ENCODE assay signal across 12 cellular contexts in the genomic region with DNA sequence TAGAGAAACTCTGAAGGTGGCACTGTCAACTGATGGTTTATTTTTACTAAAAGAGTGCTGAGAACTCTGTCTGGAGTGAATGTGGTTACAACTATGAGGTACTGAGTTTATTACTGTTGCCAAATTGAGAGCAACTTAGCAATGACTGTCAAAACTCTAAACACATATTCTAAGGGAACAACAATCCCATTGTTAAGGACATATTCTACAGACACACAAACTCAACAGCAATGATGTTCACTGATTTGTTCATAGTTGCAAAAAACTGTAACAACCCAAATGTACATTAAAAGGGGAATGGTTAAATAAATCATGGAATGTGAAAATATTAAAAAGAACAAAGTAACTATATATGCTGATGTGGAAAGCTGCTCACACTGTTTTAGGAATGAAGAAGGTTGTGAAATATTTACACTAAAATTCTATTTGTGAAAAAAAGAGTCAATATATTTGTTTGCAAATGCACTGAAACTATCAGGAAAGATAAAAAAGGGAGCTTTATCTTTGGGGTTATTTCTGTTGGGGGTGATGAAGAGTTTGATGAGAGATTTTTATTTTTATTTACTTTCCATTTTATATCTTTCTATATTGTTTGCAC. TPM values are rescaled to one million over a fixed set of nuclear protein-coding genes. Genes with fewer than 3 reads are reported as not detected.
DNase-seq lines count a peak whose midpoint lies in the region; ATAC-seq and TF ChIP-seq lines count a peak whose summit lies in the region.
"Had no signal": no experiment of that assay in that cellular context is flagged by ENCODE, and none has a peak within 500 bp of the region (broad histone marks: within the 10 kb centered on the region; RNA-seq: fewer than 3 reads in every experiment).

No MANE protein-coding gene starts in this region.

- ATAC-seq in GM19397 (IDR thresholded peaks at IDR 0.05; ENCODE audit: unreplicated experiment) (peak; percentile 39), GM18909 (IDR thresholded peaks at IDR 0.05; ENCODE audit: poor library complexity, unreplicated experiment) (no peak), GM18873 (IDR thresholded peaks at IDR 0.05; ENCODE audit: low FRiP score, unreplicated experiment) (no peak)
- ATAC-seq: naive thymus-derived CD8-positive, alpha-beta T cell had no signal

- H2BK12ac ChIP-seq in trophoblast cell (ENCODE audit: low read length), result no peak overlapping the region

- H4K12ac ChIP-seq in trophoblast cell (ENCODE audit: low read depth, low read length), result no peak overlapping the region

- H3K79me2 ChIP-seq in trophoblast cell (ENCODE audit: control insufficient read depth, insufficient read depth, low read length, poor library complexity), result no peaks in the 10 kb centered on the region

- no peak for TF ChIP-seq CTCF in spleen (IDR thresholded peaks at IDR 0.05 in 8 of 11, conservative IDR thresholded peaks at IDR 0.05 in 3 of 11)

- no peak overlapping the region for H2AFZ ChIP-seq in trophoblast cell (ENCODE audit: insufficient read depth, low read length, poor library complexity)

- H2AK5ac ChIP-seq in trophoblast cell (ENCODE audit: low read length), result no peak overlapping the region

- H3K4me1 ChIP-seq in adipocyte (ENCODE audit: control insufficient read depth, insufficient read depth, low read length) (peaks cover 12% of the 10 kb centered on the region), trophoblast cell (ENCODE audit: control insufficient read depth in 1 of 2, insufficient read depth in 2 of 2, low read length in 2 of 2) (peaks cover 3 to 9% of the 10 kb centered on the region in 2 experiments), spleen (no peaks in the 10 kb centered on the region)

- H3K4me2 ChIP-seq in trophoblast cell (ENCODE audit: low read length), result peak overlapping the region; percentile 58

- H3K36me3 ChIP-seq in adipocyte (ENCODE audit: control insufficient read depth, insufficient read depth, low read length, severe bottlenecking) (no peaks in the 10 kb centered on the region), trophoblast cell (ENCODE audit: control insufficient read depth in 1 of 2, insufficient read depth in 2 of 2, low read length in 2 of 2) (peaks cover 0 to 4% of the 10 kb centered on the region in 2 experiments), spleen (peaks cover 0 to 10% (median 0%) of the 10 kb centered on the region in 6 donors)

- no peak overlapping the region for H4K91ac ChIP-seq in trophoblast cell (ENCODE audit: low read depth, low read length)

- H3K4ac ChIP-seq in trophoblast cell (ENCODE audit: low read depth, low read length), result no peak overlapping the region

- H3K9ac ChIP-seq in adipocyte (ENCODE audit: low read length) (no peak overlapping the region), trophoblast cell (ENCODE audit: low read length) (no peak overlapping the region)

- no peak for TF ChIP-seq POLR2A in spleen (IDR thresholded peaks at IDR 0.05)

- peak; percentile 25 for DNase-seq in adipocyte (ENCODE audit: low read depth)
- peak; percentile 56 for DNase-seq in foreskin melanocyte
- DNase-seq in trophoblast cell, result no peak
- DNase-seq in spleen, result no peak
- DNase-seq: activated B cell treated with CpG ODN at 0.5 μM for 24 hours; aorta; MV-4-11; naive thymus-derived CD8-positive, alpha-beta T cell had no signal

- peaks cover 5% of the 10 kb centered on the region for H3K79me1 ChIP-seq in trophoblast cell (ENCODE audit: low read length)

- H3K27me3 ChIP-seq in adipocyte (replicated peaks; ENCODE audit: control insufficient read depth, insufficient read depth, low read length) (no peaks in the 10 kb centered on the region), trophoblast cell (ENCODE audit: insufficient read depth, low read length) (no peaks in the 10 kb centered on the region), spleen (replicated peaks in 1 of 7) (no peaks in the 10 kb centered on the region)

- no peak overlapping the region for H4K8ac ChIP-seq in trophoblast cell (ENCODE audit: low read depth, low read length)

- no peaks in the 10 kb centered on the region for H3K9me3 ChIP-seq in adipocyte (ENCODE audit: control insufficient read depth, low read length)
- no peaks in the 10 kb centered on the region for H3K9me3 ChIP-seq in trophoblast cell (ENCODE audit: insufficient read depth, low read depth, low read length)
- no peaks in the 10 kb centered on the region for H3K9me3 ChIP-seq in spleen

- no peak overlapping the region for H2BK5ac ChIP-seq in trophoblast cell (ENCODE audit: low read depth, low read length, poor library complexity)

- intact Hi-C loops in spleen (cut with DNase I; ENCODE audit: low total_unique reads), result no loop called here

- peak overlapping the region; percentile 20 for H2BK120ac ChIP-seq in trophoblast cell (ENCODE audit: insufficient read depth, low read length, poor library complexity)

- no peak overlapping the region for H3K14ac ChIP-seq in trophoblast cell (ENCODE audit: low read length)

- no peak overlapping the region for H3K23ac ChIP-seq in trophoblast cell (ENCODE audit: low read length)

- H3K18ac ChIP-seq in trophoblast cell (ENCODE audit: low read length), result no peak overlapping the region

- no peak overlapping the region for H3K4me3 ChIP-seq in adipocyte (ENCODE audit: low read length)
- H3K4me3 ChIP-seq in trophoblast cell (ENCODE audit: low read depth, low read length), result no peak overlapping the region
- no peak overlapping the region for H3K4me3 ChIP-seq in spleen

- H3K27ac ChIP-seq in trophoblast cell (ENCODE audit: low read depth, low read length) (peak overlapping the region; percentile 94), spleen (no peak overlapping the region)
- H3K27ac ChIP-seq: RWPE1 had no signal

RNA-seq across cellular contexts. Expression of a gene that starts 12.9 kb away (rescaled TPM):
- polyA plus RNA-seq in trophoblast cell (2013), result 74.0 and 77.4 TPM in 2 replicates
- 10 to 100 TPM; 16.0 to 56.8 (median 33.5) TPM for total RNA-seq in spleen
- 10 to 100 TPM in 2 of 3 donors, 1 to 10 TPM in 1; 7.6 to 17.6 (median 14.2) TPM for polyA plus RNA-seq in spleen

RNA-seq across cellular contexts. Expression of a gene that starts 25.8 kb away (rescaled TPM):
- polyA plus RNA-seq in trophoblast cell (2013), result 0.03 and 0.06 TPM in 2 replicates
- total RNA-seq in spleen, result 1 to 10 TPM in 3 of 7 donors, under 1 TPM in 2, not detected in 2; 0.60 to 2.1 (median 1.5) TPM
- under 1 TPM; 0.20 to 0.61 (median 0.42) TPM for polyA plus RNA-seq in spleen
- total RNA-seq: activated B cell treated with CpG ODN at 0.5 μM for 24 hours; naive thymus-derived CD8-positive, alpha-beta T cell had no signal
- polyA plus RNA-seq: naive thymus-derived CD8-positive, alpha-beta T cell had no signal

Comparison
In these comparisons a context has a peak if more than half of its experiments do, and no peak if none do; other contexts are left out.
1. DNase-seq: peak in adipocyte (single experiment) and foreskin melanocyte (single experiment); none in trophoblast cell (0 of 2) and spleen (single experiment).